8 cellular contexts compared by ENCODE assay signal in genomic region chr14:50045039-50045711, GRCh38.
DNase-seq lines count a peak whose midpoint lies in the region; ATAC-seq and TF ChIP-seq lines count a peak whose summit lies in the region.

No MANE protein-coding gene starts in this region.

- H2AFZ ChIP-seq in Loucy (ENCODE audit: low read length) = peak overlapping the region; percentile 74

- H3K4me3 ChIP-seq in Loucy (ENCODE audit: low read length, poor library complexity, severe bottlenecking) = no peak overlapping the region
- no peak overlapping the region for H3K4me3 ChIP-seq in esophagus muscularis mucosa

- TF ChIP-seq POLR2A in esophagus muscularis mucosa (IDR thresholded peaks at IDR 0.05; ENCODE audit: low read depth) = no peak

- H3K9me3 ChIP-seq in Loucy (ENCODE audit: insufficient read depth, low read depth, low read length) = no peaks in the 10 kb centered on the region
- H3K9me3 ChIP-seq in esophagus muscularis mucosa = peaks cover 0 to 4% (median 0%) of the 10 kb centered on the region in 4 donors

- peak; percentile 90 for DNase-seq in EH (ENCODE audit: low read depth)
- peak; percentile 48 to 50 for DNase-seq in activated CD8-positive, alpha-beta memory T cell treated with anti-CD3 and anti-CD28 coated beads for 4 hours (ENCODE audit: low read depth in 2 of 2)
- DNase-seq in esophagus muscularis mucosa (ENCODE audit: extremely low spot score) = peak; percentile 94
- DNase-seq in sciatic nerve (ENCODE audit: low spot score) = peak; percentile 80
- no peak for DNase-seq in NCI-H774 (lab: John Stamatoyannopoulos, UW)
- DNase-seq in SKM-1 treated with dmso at 0.1 percent for 144 hours (lab: John Stamatoyannopoulos, UW; ENCODE audit: unreplicated experiment) = no peak

- WGBS in esophagus muscularis mucosa = 22% methylated on average over 8 of the region's 8 CpGs

- intact Hi-C loops in esophagus muscularis mucosa (cut with DNase I) = no loop called here
- intact Hi-C loops in sciatic nerve (cut with DNase I) = no loop called here

- no peaks in the 10 kb centered on the region for H3K9me2 ChIP-seq in Loucy (replicated peaks; ENCODE audit: low read depth, low read length)

- no peaks in the 10 kb centered on the region; the same call in 1 of the 2 replicates for H3F3A ChIP-seq in Loucy (ENCODE audit: low read depth)

- TF ChIP-seq CTCF in Loucy (conservative IDR thresholded peaks at IDR 0.05; ENCODE audit: low read length) (no peak), esophagus muscularis mucosa (IDR thresholded peaks at IDR 0.05) (no peak)

- H3K4me1 ChIP-seq in Loucy (ENCODE audit: insufficient read depth, low read length, poor library complexity, severe bottlenecking) (peaks cover 47% of the 10 kb centered on the region), esophagus muscularis mucosa (peaks cover 18 to 38% (median 25%) of the 10 kb centered on the region in 4 donors)

- ATAC-seq in GM21619 (IDR thresholded peaks at IDR 0.05; ENCODE audit: unreplicated experiment) = peak; percentile 79
- ATAC-seq in sciatic nerve = peak; percentile 95

- no peaks in the 10 kb centered on the region for H3K36me3 ChIP-seq in Loucy (ENCODE audit: insufficient read depth, low read length)
- no peaks in the 10 kb centered on the region for H3K36me3 ChIP-seq in esophagus muscularis mucosa

- no peak for TF ChIP-seq EP300 in esophagus muscularis mucosa (IDR thresholded peaks at IDR 0.05)

- H3K4me2 ChIP-seq in Loucy (ENCODE audit: low read depth, low read length, poor library complexity, severe bottlenecking) = peak overlapping the region; percentile 29

- H3K27me3 ChIP-seq in Loucy (ENCODE audit: insufficient read depth, low read length, poor library complexity, severe bottlenecking) (no peaks in the 10 kb centered on the region), esophagus muscularis mucosa (no peaks in the 10 kb centered on the region)

- H3K27ac ChIP-seq in esophagus muscularis mucosa (replicated peaks in 1 of 4) = peak overlapping the region; percentile 45 to 75 (median 65)

- H3K79me2 ChIP-seq in Loucy (ENCODE audit: insufficient read depth, low read length) = no peaks in the 10 kb centered on the region

- H3K9ac ChIP-seq in Loucy (ENCODE audit: low read depth, low read length, poor library complexity, severe bottlenecking) = peak overlapping the region; percentile 59

- no peaks in the 10 kb centered on the region for H4K20me1 ChIP-seq in Loucy (ENCODE audit: insufficient read depth, low read length, poor library complexity, severe bottlenecking)

Comparison
In these comparisons a context has a peak if more than half of its experiments do, and no peak if none do; other contexts are left out.
1. DNase-seq: peak in EH (single experiment), activated CD8-positive, alpha-beta memory T cell treated with anti-CD3 and anti-CD28 coated beads for 4 hours (2 of 2), esophagus muscularis mucosa (single experiment) and sciatic nerve (single experiment); none in NCI-H774 (single experiment) and SKM-1 treated with dmso at 0.1 percent for 144 hours (single experiment).